24 cellular contexts compared by ENCODE assay signal in the genomic region with DNA sequence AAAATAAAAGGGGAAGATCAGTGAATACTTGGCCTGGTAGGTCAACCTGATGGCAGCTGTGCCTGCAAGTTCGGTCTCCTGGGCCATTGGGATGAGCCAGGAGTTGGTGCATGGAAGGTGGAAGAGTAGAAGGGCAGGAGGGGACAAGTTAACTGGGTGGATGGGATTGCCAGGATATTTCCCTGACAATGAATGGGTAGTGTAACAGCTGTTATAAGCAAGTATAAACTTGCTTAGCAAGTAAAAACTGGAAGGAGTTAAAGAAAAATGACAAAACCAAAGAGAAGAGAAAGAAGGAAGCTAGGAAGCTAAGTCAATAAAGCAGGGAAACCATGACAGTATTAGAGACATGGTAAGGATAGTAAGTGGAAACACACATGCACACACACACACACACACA. TPM values are rescaled to one million over a fixed set of nuclear protein-coding genes. Genes with fewer than 3 reads are reported as not detected.
A peak's percentile ranks its signal among the peaks of the same experiment; 100 is the strongest.
DNase-seq lines count a peak whose midpoint lies in the region; ATAC-seq, FAIRE-seq and TF ChIP-seq lines count a peak whose summit lies in the region.
"Had no signal": no experiment of that assay in that cellular context is flagged by ENCODE, and none has a peak within 500 bp of the region (broad histone marks: within the 10 kb centered on the region; RNA-seq: fewer than 3 reads in every experiment).

No MANE protein-coding gene starts in this region.

- H3K9me3 Mint-ChIP-seq in neural crest cell = peaks cover 2% of the 10 kb centered on the region
- no peaks in the 10 kb centered on the region for H3K9me3 Mint-ChIP-seq in stimulated activated naive CD8-positive, alpha-beta T cell treated with anti-CD3 and anti-CD28 coated beads, Interleukin-15, amount 100 ng/mL, for 72 hours
- H3K9me3 Mint-ChIP-seq: CD4-positive, alpha-beta T cell; CD8-positive, alpha-beta memory T cell; H9 had no signal

- H3K4me3 Mint-ChIP-seq in neural crest cell = no peak overlapping the region
- H3K4me3 Mint-ChIP-seq in stimulated activated naive CD8-positive, alpha-beta T cell treated with anti-CD3 and anti-CD28 coated beads, Interleukin-15, amount 100 ng/mL, for 72 hours = no peak overlapping the region
- H3K4me3 Mint-ChIP-seq: CD14-positive monocyte; CD4-positive, alpha-beta T cell; CD8-positive, alpha-beta memory T cell; H9 had no signal

- H3K27me3 Mint-ChIP-seq in neural crest cell (ENCODE audit: low read depth) = no peaks in the 10 kb centered on the region
- H3K27me3 Mint-ChIP-seq in stimulated activated naive CD8-positive, alpha-beta T cell treated with anti-CD3 and anti-CD28 coated beads, Interleukin-15, amount 100 ng/mL, for 72 hours = no peaks in the 10 kb centered on the region
- H3K27me3 Mint-ChIP-seq: CD4-positive, alpha-beta T cell had no signal

- H3K4me3 ChIP-seq in bronchial epithelial cell (ENCODE audit: low read depth, low read length) = no peak overlapping the region
- H3K4me3 ChIP-seq: A549; BLaER1 treated with 17β-estradiol and CSF1 and Interleukin-3, amounts not matched to agents 10 nM and 100 nM; GM23248 had no signal

- no peaks in the 10 kb centered on the region for H3K36me3 ChIP-seq in bronchial epithelial cell (ENCODE audit: control insufficient read depth, insufficient read depth, low read length)
- H3K36me3 ChIP-seq: BE2C; BLaER1 treated with 17β-estradiol and CSF1 and Interleukin-3, amounts not matched to agents 10 nM and 100 nM had no signal

- ATAC-seq in stimulated activated naive CD8-positive, alpha-beta T cell treated with anti-CD3 and anti-CD28 coated beads, Interleukin-15, amount 100 ng/mL, for 72 hours = no peak
- ATAC-seq: A549, HCT116 had no signal

- no peaks in the 10 kb centered on the region for H3K4me1 Mint-ChIP-seq in neural crest cell
- H3K4me1 Mint-ChIP-seq in stimulated activated naive CD8-positive, alpha-beta T cell treated with anti-CD3 and anti-CD28 coated beads, Interleukin-15, amount 100 ng/mL, for 72 hours = no peaks in the 10 kb centered on the region
- H3K4me1 Mint-ChIP-seq: CD14-positive monocyte; CD8-positive, alpha-beta memory T cell had no signal

- TF ChIP-seq CTCF in bronchial epithelial cell (IDR thresholded peaks at IDR 0.05; ENCODE audit: insufficient read depth, low read length, severe bottlenecking) (no peak), neural crest cell (conservative IDR thresholded peaks at IDR 0.05) (no peak)

- peak overlapping the region; percentile 60 for H3K27ac Mint-ChIP-seq in neural crest cell (ENCODE audit: unreplicated experiment)
- no peak overlapping the region for H3K27ac Mint-ChIP-seq in stimulated activated naive CD8-positive, alpha-beta T cell treated with anti-CD3 and anti-CD28 coated beads, Interleukin-15, amount 100 ng/mL, for 72 hours
- H3K27ac Mint-ChIP-seq: CD14-positive monocyte; CD4-positive, alpha-beta T cell; CD8-positive, alpha-beta memory T cell had no signal

- DNase-seq in NCI-H2171 treated with DMSO at 0.1 percent for 48 hours (lab: John Stamatoyannopoulos, UW) (peak; percentile 33), NCI-H2171 (lab: John Stamatoyannopoulos, UW) (no peak), bronchial epithelial cell (ENCODE audit: low read depth) (peak; percentile 71), epithelial cell of prostate (ENCODE audit: low read depth, low spot score) (peak; percentile 6), neural crest cell (ENCODE audit: low read depth, low spot score) (no peak), NCI-H187 (lab: John Stamatoyannopoulos, UW) (no peak)
- DNase-seq in stimulated activated naive CD8-positive, alpha-beta T cell treated with anti-CD3 and anti-CD28 coated beads, Interleukin-15, amount 100 ng/mL, for 72 hours = no peak
- DNase-seq: 8988T; ACHN; AML-193; BE2C; CD4-positive, alpha-beta T cell; CD8-positive, alpha-beta memory T cell; DMS153; DND-41; GM23248; H9 had no signal

- H3K27me3 ChIP-seq in bronchial epithelial cell (ENCODE audit: control insufficient read depth, insufficient read depth, low read length) = no peaks in the 10 kb centered on the region
- H3K27me3 ChIP-seq: BE2C; BLaER1 treated with 17β-estradiol and CSF1 and Interleukin-3, amounts not matched to agents 10 nM and 100 nM had no signal

- H3K27ac ChIP-seq in epithelial cell of prostate = no peak overlapping the region
- H3K27ac ChIP-seq: A549; BLaER1 treated with 17β-estradiol and CSF1 and Interleukin-3, amounts not matched to agents 10 nM and 100 nM; GM23248 had no signal

- no peak for FAIRE-seq in bronchial epithelial cell (lab: Jason Lieb, UNC)
- FAIRE-seq: A549, G401.6, GM12892 had no signal

- no peaks in the 10 kb centered on the region for H3K36me3 Mint-ChIP-seq in neural crest cell (ENCODE audit: low read depth)
- H3K36me3 Mint-ChIP-seq: CD14-positive monocyte; CD8-positive, alpha-beta memory T cell had no signal

RNA-seq across cellular contexts. Expression of a gene that starts 29.6 kb away (rescaled TPM):
- total RNA-seq in bronchial epithelial cell (not detected in 2 replicates), neural crest cell (not detected in 2 replicates)
- total RNA-seq: CD4-positive, alpha-beta T cell; CD8-positive, alpha-beta memory T cell; GM23248; H4; H9 had no signal

Comparison
In these comparisons a context has a peak if more than half of its experiments do, and no peak if none do; other contexts are left out.
1. DNase-seq: peak in NCI-H2171 treated with DMSO at 0.1 percent for 48 hours (single experiment), bronchial epithelial cell (single experiment) and epithelial cell of prostate (single experiment); none in NCI-H2171 (single experiment), neural crest cell (single experiment), stimulated activated naive CD8-positive, alpha-beta T cell treated with anti-CD3 and anti-CD28 coated beads, Interleukin-15, amount 100 ng/mL, for 72 hours (0 of 2) and NCI-H187 (0 of 2).